Comparison of ENCODE assay signal across 36 cellular contexts in genomic region chr5:72267685-72268084, GRCh38.
"Had no signal": no experiment of that assay in that cellular context is flagged by ENCODE, and none has a peak within 500 bp of the region (broad histone marks: within the 10 kb centered on the region; RNA-seq: fewer than 3 reads in every experiment).

No MANE protein-coding gene starts in this region.

- H3K9me3 ChIP-seq: MG63, Peyer's patch, SJSA1 had no signal

- H3K27ac ChIP-seq: brain microvascular endothelial cell, Peyer's patch, SJSA1, VCaP had no signal

- H3K4me1 Mint-ChIP-seq: activated CD4-positive, alpha-beta T cell treated with anti-CD3 and anti-CD28 coated beads, Interleukin-2, amount 10 ng/mL, durations not matched to agents 24 days and 14 days had no signal

- H3K27me3 ChIP-seq: brain microvascular endothelial cell, MG63, Peyer's patch, SJSA1 had no signal

- DNase-seq: activated CD4-positive, alpha-beta T cell treated with anti-CD3 and anti-CD28 coated beads for 1 hour; activated CD4-positive, alpha-beta T cell treated with anti-CD3 and anti-CD28 coated beads, Interleukin-2, amount 10 ng/mL, durations not matched to agents 24 days and 14 days; activated CD4-positive, alpha-beta T cell treated with anti-CD3 and anti-CD28 coated beads, Interleukin-2, amount 50 U/mL, for 4 hours; activated CD4-positive, CD25-positive, alpha-beta regulatory T cell; activated CD8-positive, alpha-beta T cell treated with anti-CD3 and anti-CD28 coated beads for 36 hours; activated gamma-delta T cell; activated naive CD4-positive, alpha-beta T cell treated with anti-CD3 and anti-CD28 coated beads for 36 hours; activated naive CD8-positive, alpha-beta T cell treated with anti-CD3 and anti-CD28 coated beads, Interleukin-2, amount 50 U/mL, for 24 hours; activated T-cell treated with anti-CD3 and anti-CD28 coated beads, Interleukin-2, amount 50 U/mL, for 1 hour; activated T-cell treated with anti-CD3 and anti-CD28 coated beads, Interleukin-2, amount 50 U/mL, for 72 hours; amniotic stem cell; aorta; brain microvascular endothelial cell; central memory CD4-positive, alpha-beta T cell; Kasumi-1; KG1; MG63; NCI-H1048; NCI-H1105 treated with DMSO at 0.1 percent for 48 hours; NCI-H1436; NCI-H1694; NCI-H1930; NCI-H2081 treated with DMSO at 0.1 percent for 48 hours; NCI-H345; NCI-H524 treated with DMSO at 0.1 percent for 48 hours; Peyer's patch; RPMI8226; SHP77 treated with DMSO at 0.1 percent for 48 hours; SW 1271; T-helper 1 cell; T-helper 2 cell; T-helper 9 cell had no signal

- H3K36me3 ChIP-seq: brain microvascular endothelial cell, Peyer's patch had no signal

- H3K4me1 ChIP-seq: Peyer's patch had no signal

- H3K9me3 Mint-ChIP-seq: activated CD4-positive, alpha-beta T cell treated with anti-CD3 and anti-CD28 coated beads, Interleukin-2, amount 10 ng/mL, durations not matched to agents 24 days and 14 days; activated CD8-positive, alpha-beta T cell treated with anti-CD3 and anti-CD28 coated beads for 36 hours; activated naive CD4-positive, alpha-beta T cell treated with anti-CD3 and anti-CD28 coated beads for 36 hours; activated naive CD4-positive, alpha-beta T cell treated with anti-CD3 and anti-CD28 coated beads, Interleukin-2, amount 50 U/mL, for 72 hours; activated naive CD8-positive, alpha-beta T cell treated with anti-CD3 and anti-CD28 coated beads, Interleukin-2, amount 50 U/mL, for 24 hours; activated T-cell treated with anti-CD3 and anti-CD28 coated beads, Interleukin-2, amount 50 U/mL, for 72 hours; activated T-helper 2 cell treated with anti-CD3 and anti-CD28 coated beads, Interferon-gamma antibody, Interleukin-2, Interleukin-4, amounts not matched to agents 10 μg/mL and 5 μg/mL and 100 μg/mL, durations not matched to agents 14 hours and 24 hours and 36 hours had no signal

- ATAC-seq: activated CD8-positive, alpha-beta T cell treated with anti-CD3 and anti-CD28 coated beads for 36 hours; activated naive CD4-positive, alpha-beta T cell treated with anti-CD3 and anti-CD28 coated beads, Interleukin-2, amount 50 U/mL, for 72 hours; activated naive CD8-positive, alpha-beta T cell treated with anti-CD3 and anti-CD28 coated beads, Interleukin-2, amount 50 U/mL, for 24 hours; activated T-cell treated with anti-CD3 and anti-CD28 coated beads, Interleukin-2, amount 50 U/mL, for 72 hours had no signal

- H3K27me3 Mint-ChIP-seq: activated CD4-positive, alpha-beta T cell treated with anti-CD3 and anti-CD28 coated beads, Interleukin-2, amount 10 ng/mL, durations not matched to agents 24 days and 14 days; activated CD8-positive, alpha-beta T cell treated with anti-CD3 and anti-CD28 coated beads for 36 hours; activated naive CD8-positive, alpha-beta T cell treated with anti-CD3 and anti-CD28 coated beads, Interleukin-2, amount 50 U/mL, for 24 hours had no signal

- H3K4me3 Mint-ChIP-seq: activated CD4-positive, alpha-beta T cell treated with anti-CD3 and anti-CD28 coated beads, Interleukin-2, amount 10 ng/mL, durations not matched to agents 24 days and 14 days; activated CD8-positive, alpha-beta T cell treated with anti-CD3 and anti-CD28 coated beads for 36 hours; activated naive CD4-positive, alpha-beta T cell treated with anti-CD3 and anti-CD28 coated beads for 36 hours; activated naive CD8-positive, alpha-beta T cell treated with anti-CD3 and anti-CD28 coated beads, Interleukin-2, amount 50 U/mL, for 24 hours; activated T-cell treated with anti-CD3 and anti-CD28 coated beads, Interleukin-2, amount 50 U/mL, for 72 hours had no signal

- H3K27ac Mint-ChIP-seq: activated CD4-positive, alpha-beta T cell treated with anti-CD3 and anti-CD28 coated beads, Interleukin-2, amount 10 ng/mL, durations not matched to agents 24 days and 14 days; activated CD8-positive, alpha-beta T cell treated with anti-CD3 and anti-CD28 coated beads for 36 hours; activated naive CD4-positive, alpha-beta T cell treated with anti-CD3 and anti-CD28 coated beads for 36 hours; activated naive CD4-positive, alpha-beta T cell treated with anti-CD3 and anti-CD28 coated beads, Interleukin-2, amount 50 U/mL, for 72 hours; activated naive CD8-positive, alpha-beta T cell treated with anti-CD3 and anti-CD28 coated beads, Interleukin-2, amount 50 U/mL, for 24 hours; activated T-cell treated with anti-CD3 and anti-CD28 coated beads, Interleukin-2, amount 50 U/mL, for 72 hours; activated T-helper 2 cell treated with anti-CD3 and anti-CD28 coated beads, Interferon-gamma antibody, Interleukin-2, Interleukin-4, amounts not matched to agents 10 μg/mL and 5 μg/mL and 100 μg/mL, durations not matched to agents 14 hours and 24 hours and 36 hours had no signal

- H3K4me3 ChIP-seq: MG63, Peyer's patch, SJSA1 had no signal
